ENCODE assay signal across 7 cellular contexts in genomic region chr2:190469770-190470169, GRCh38.
A peak's percentile ranks its signal among the peaks of the same experiment; 100 is the strongest.
DNase-seq lines count a peak whose midpoint lies in the region; ATAC-seq and TF ChIP-seq lines count a peak whose summit lies in the region.

No MANE protein-coding gene starts in this region.

- no peak overlapping the region for H3K4me3 ChIP-seq in fibroblast of villous mesenchyme (ENCODE audit: low read depth, low read length)

- TF ChIP-seq CTCF in fibroblast of villous mesenchyme (IDR thresholded peaks at IDR 0.05; ENCODE audit: insufficient read depth, low read depth, low read length), result no peak

- peaks cover 20% of the 10 kb centered on the region for H3K9me3 Mint-ChIP-seq in activated T-helper 1 cell treated with anti-CD3 and anti-CD28 coated beads, Interleukin-12 subunit alpha, Interleukin-12 subunit beta, Interleukin-2, Interleukin-4 antibody, amounts not matched to agents 30 ng/mL and 10 ng/mL and 1 ng/mL, durations not matched to agents 14 hours and 24 hours and 36 hours

- H3K4me1 Mint-ChIP-seq in activated T-helper 1 cell treated with anti-CD3 and anti-CD28 coated beads, Interleukin-12 subunit alpha, Interleukin-12 subunit beta, Interleukin-2, Interleukin-4 antibody, amounts not matched to agents 30 ng/mL and 10 ng/mL and 1 ng/mL, durations not matched to agents 14 hours and 24 hours and 36 hours (ENCODE audit: low read depth), result peaks cover 19% of the 10 kb centered on the region

- intact Hi-C loops in posterior cingulate gyrus (cut with DNase I), result no loop called here
- intact Hi-C loops in activated T-helper 1 cell treated with anti-CD3 and anti-CD28 coated beads, Interleukin-12 subunit alpha, Interleukin-12 subunit beta, Interleukin-2, Interleukin-4 antibody, amounts not matched to agents 30 ng/mL and 10 ng/mL and 1 ng/mL, durations not matched to agents 14 hours and 24 hours and 36 hours (cut with micrococcal nuclease), result no loop called here

- H3K36me3 Mint-ChIP-seq in activated T-helper 1 cell treated with anti-CD3 and anti-CD28 coated beads, Interleukin-12 subunit alpha, Interleukin-12 subunit beta, Interleukin-2, Interleukin-4 antibody, amounts not matched to agents 30 ng/mL and 10 ng/mL and 1 ng/mL, durations not matched to agents 14 hours and 24 hours and 36 hours (ENCODE audit: low read depth), result peaks cover 39% of the 10 kb centered on the region

- ATAC-seq in GM18867 (IDR thresholded peaks at IDR 0.05; ENCODE audit: unreplicated experiment), result no peak

- H3K27me3 Mint-ChIP-seq in activated T-helper 1 cell treated with anti-CD3 and anti-CD28 coated beads, Interleukin-12 subunit alpha, Interleukin-12 subunit beta, Interleukin-2, Interleukin-4 antibody, amounts not matched to agents 30 ng/mL and 10 ng/mL and 1 ng/mL, durations not matched to agents 14 hours and 24 hours and 36 hours (ENCODE audit: insufficient read depth), result no peaks in the 10 kb centered on the region

- DNase-seq in LHCN-M2 (ENCODE audit: low read depth), result peak; percentile 37
- DNase-seq in RPMI8226, result peak; percentile 88
- DNase-seq in fibroblast of villous mesenchyme (ENCODE audit: low read depth), result peak; percentile 57
- DNase-seq in stromal cell of bone marrow (ENCODE audit: low read depth), result peak; percentile 42
- no peak for DNase-seq in posterior cingulate gyrus
- DNase-seq in activated T-helper 1 cell treated with anti-CD3 and anti-CD28 coated beads, Interleukin-12 subunit alpha, Interleukin-12 subunit beta, Interleukin-2, Interleukin-4 antibody, amounts not matched to agents 30 ng/mL and 10 ng/mL and 1 ng/mL, durations not matched to agents 14 hours and 24 hours and 36 hours (ENCODE audit: low spot score), result no peak

- H3K27ac Mint-ChIP-seq in activated T-helper 1 cell treated with anti-CD3 and anti-CD28 coated beads, Interleukin-12 subunit alpha, Interleukin-12 subunit beta, Interleukin-2, Interleukin-4 antibody, amounts not matched to agents 30 ng/mL and 10 ng/mL and 1 ng/mL, durations not matched to agents 14 hours and 24 hours and 36 hours, result no peak overlapping the region

- no peak overlapping the region for H3K4me3 Mint-ChIP-seq in activated T-helper 1 cell treated with anti-CD3 and anti-CD28 coated beads, Interleukin-12 subunit alpha, Interleukin-12 subunit beta, Interleukin-2, Interleukin-4 antibody, amounts not matched to agents 30 ng/mL and 10 ng/mL and 1 ng/mL, durations not matched to agents 14 hours and 24 hours and 36 hours

Comparison
In these comparisons a context has a peak if more than half of its experiments do, and no peak if none do; other contexts are left out.
1. DNase-seq: peak in LHCN-M2 (single experiment), RPMI8226 (single experiment), fibroblast of villous mesenchyme (single experiment) and stromal cell of bone marrow (single experiment); none in posterior cingulate gyrus (0 of 10) and activated T-helper 1 cell treated with anti-CD3 and anti-CD28 coated beads, Interleukin-12 subunit alpha, Interleukin-12 subunit beta, Interleukin-2, Interleukin-4 antibody, amounts not matched to agents 30 ng/mL and 10 ng/mL and 1 ng/mL, durations not matched to agents 14 hours and 24 hours and 36 hours (single experiment).